In the genomic region with DNA sequence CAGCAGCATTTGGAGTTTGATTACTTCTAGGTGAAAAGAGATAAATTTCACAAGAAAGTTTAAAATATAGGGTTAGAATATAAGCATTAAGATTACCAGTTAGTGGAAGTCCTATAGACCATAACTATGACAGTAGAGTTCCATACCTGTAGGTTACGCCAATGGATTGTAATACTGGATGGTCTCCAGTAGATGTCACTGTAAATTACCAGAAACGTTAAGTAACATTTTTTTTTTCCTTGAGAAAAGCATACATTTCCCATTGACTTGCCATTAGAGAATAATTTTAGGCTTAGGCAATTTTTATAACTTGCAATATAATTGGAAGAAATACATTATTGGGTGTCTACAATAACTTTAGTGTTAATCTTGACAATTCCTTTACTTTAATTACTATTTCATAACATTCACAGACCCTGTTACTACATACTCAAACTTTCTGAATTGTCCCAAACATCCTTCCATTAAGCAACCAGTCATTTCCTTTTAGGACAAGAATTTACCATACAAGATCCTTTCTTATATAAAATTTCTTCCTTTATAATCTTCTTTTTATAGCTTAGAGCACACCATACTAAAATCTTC, we compare ENCODE assay signal across 8 cellular contexts.
A peak's percentile ranks its signal among the peaks of the same experiment; 100 is the strongest.
DNase-seq lines count a peak whose midpoint lies in the region; ATAC-seq, FAIRE-seq and TF ChIP-seq lines count a peak whose summit lies in the region.

No MANE protein-coding gene starts in this region.

- H4K20me1 ChIP-seq in MM.1S (ENCODE audit: insufficient read depth, low read length), result no peaks in the 10 kb centered on the region
- no peaks in the 10 kb centered on the region for H4K20me1 ChIP-seq in K562 (replicated peaks; ENCODE audit: control insufficient read depth, insufficient read depth, low read length)
- no peaks in the 10 kb centered on the region for H4K20me1 ChIP-seq in neural cell (ENCODE audit: insufficient read depth)

- H3K4me3 ChIP-seq in GM06990 (replicated peaks; ENCODE audit: low read depth, low read length), result no peak overlapping the region
- no peak overlapping the region for H3K4me3 ChIP-seq in MM.1S (ENCODE audit: low read length)
- no peak overlapping the region for H3K4me3 ChIP-seq in K562
- H3K4me3 ChIP-seq in neural cell (ENCODE audit: low read length), result no peak overlapping the region
- H3K4me3 ChIP-seq in CD4-positive, alpha-beta memory T cell (ENCODE audit: low read length in 2 of 2), result no peak overlapping the region

- H3K27ac Mint-ChIP-seq in CD4-positive, alpha-beta memory T cell, result peak overlapping the region in 1 of 7 donors; percentile 49

- peaks cover 0 to 3% (median 0%) of the 10 kb centered on the region in 8 donors for H3K9me3 Mint-ChIP-seq in CD4-positive, alpha-beta memory T cell

- no peak overlapping the region for H3K4me3 Mint-ChIP-seq in CD4-positive, alpha-beta memory T cell

- H3K9me2 ChIP-seq in MM.1S (replicated peaks; ENCODE audit: insufficient read depth, low read length) (no peaks in the 10 kb centered on the region), neural cell (ENCODE audit: insufficient read depth, low read length) (no peaks in the 10 kb centered on the region)

- WGBS in K562 (ENCODE audit: insufficient coverage, low coverage, missing lambda C conversion rate), result 0% methylated on average over 2 of the region's 2 CpGs

- H3K36me3 Mint-ChIP-seq in CD4-positive, alpha-beta memory T cell, result no peaks in the 10 kb centered on the region

- TF ChIP-seq EP300 in K562 (IDR thresholded peaks at IDR 0.05; ENCODE audit: low read length) (no peak), neural cell (conservative IDR thresholded peaks at IDR 0.05; ENCODE audit: poor library complexity, severe bottlenecking) (no peak)

- in situ Hi-C loops in K562 (cut with MboI), result no loop called here
- in situ Hi-C loops in G401 (cut with HindIII; ENCODE audit: low sequenced_read_pairs), result no loop called here

- no peak for TF ChIP-seq POLR2A in K562 (conservative IDR thresholded peaks at IDR 0.05)

- no peaks in the 10 kb centered on the region for H3K9me1 ChIP-seq in K562 (ENCODE audit: control insufficient read depth, insufficient read depth, low read length)

- peak; percentile 52 for FAIRE-seq in K562 (lab: Jason Lieb, UNC)

- H3K36me3 ChIP-seq in GM06990 (ENCODE audit: control insufficient read depth, insufficient read depth, low read length) (no peaks in the 10 kb centered on the region), MM.1S (replicated peaks; ENCODE audit: insufficient read depth, low read length) (no peaks in the 10 kb centered on the region), K562 (ENCODE audit: control insufficient read depth, insufficient read depth, low read length) (no peaks in the 10 kb centered on the region), neural cell (ENCODE audit: insufficient read depth, low read length) (no peaks in the 10 kb centered on the region)
- H3K36me3 ChIP-seq in CD4-positive, alpha-beta memory T cell (ENCODE audit: insufficient read depth, low read length), result no peaks in the 10 kb centered on the region

- ATAC-seq in GM21723 (IDR thresholded peaks at IDR 0.05; ENCODE audit: unreplicated experiment) (peak; percentile 67), K562 (0 out of 3 replicates have a peak, but pooled peaks have one; percentile 38)

- POLR2A ChIA-PET in K562 (lab: Yijun Ruan, JAX), result no interaction called here
- POLR2A ChIA-PET in CD4-positive, alpha-beta memory T cell (lab: Charles Lee; ENCODE audit: partially characterized antibody), result no interaction called here

- H3K79me2 ChIP-seq in MM.1S (ENCODE audit: low read length) (no peaks in the 10 kb centered on the region), K562 (ENCODE audit: control insufficient read depth, insufficient read depth, low read length) (no peaks in the 10 kb centered on the region), neural cell (replicated peaks; ENCODE audit: insufficient read depth, low read length) (no peaks in the 10 kb centered on the region)

- CTCF ChIA-PET in K562 (lab: Yijun Ruan, JAX; ENCODE audit: low intra/inter-chr PET ratio), result no interaction called here
- CTCF ChIA-PET in CD4-positive, alpha-beta memory T cell (lab: Charles Lee; ENCODE audit: partially characterized antibody), result no interaction called here

- intact Hi-C loops in K562 (cut with micrococcal nuclease), result no loop called here
- intact Hi-C loops in CD4-positive, alpha-beta memory T cell (cut with micrococcal nuclease), result no loop called here

- H3K9me3 ChIP-seq in MM.1S (replicated peaks; ENCODE audit: insufficient read depth, low read length), result no peaks in the 10 kb centered on the region
- H3K9me3 ChIP-seq in K562 (replicated peaks; ENCODE audit: control insufficient read depth, insufficient read depth, low read depth, low read length), result no peaks in the 10 kb centered on the region
- no peaks in the 10 kb centered on the region for H3K9me3 ChIP-seq in neural cell (ENCODE audit: low read length)
- H3K9me3 ChIP-seq in CD4-positive, alpha-beta memory T cell (ENCODE audit: control insufficient read depth in 1 of 2, low read length in 2 of 2), result no peaks in the 10 kb centered on the region

- DNase-seq in GM06990 (ENCODE audit: extremely low read depth, insufficient read length) (no peak), MM.1S (peak; percentile 40), K562 (ENCODE audit: extremely low read depth in 1 of 4, low spot score in 3 of 4) (peak; percentile 5 to 10 (median 8)), caudate nucleus (lab: John Stamatoyannopoulos, UW) (no peak), G401 (ENCODE audit: low spot score) (no peak)
- no peak for DNase-seq in CD4-positive, alpha-beta memory T cell

- no peak for TF ChIP-seq RAD21 in K562 (CRISPR knock-in tag; conservative IDR thresholded peaks at IDR 0.05 in 1 of 2, IDR thresholded peaks at IDR 0.05 in 1 of 2)
- TF ChIP-seq RAD21 in neural cell (conservative IDR thresholded peaks at IDR 0.05), result peak; percentile 43

- H3K27me3 ChIP-seq in GM06990 (replicated peaks; ENCODE audit: control insufficient read depth, insufficient read depth, low read length) (no peaks in the 10 kb centered on the region), MM.1S (replicated peaks; ENCODE audit: insufficient read depth, low read length) (no peaks in the 10 kb centered on the region), K562 (ENCODE audit: control insufficient read depth in 2 of 2, insufficient read depth in 2 of 2, low read length in 2 of 2) (no peaks in the 10 kb centered on the region), neural cell (ENCODE audit: insufficient read depth, low read depth, low read length) (no peaks in the 10 kb centered on the region)
- no peaks in the 10 kb centered on the region for H3K27me3 ChIP-seq in CD4-positive, alpha-beta memory T cell (ENCODE audit: insufficient read depth, low read length)

- no peak overlapping the region for H2AFZ ChIP-seq in MM.1S (ENCODE audit: low read length)
- no peak overlapping the region for H2AFZ ChIP-seq in K562 (ENCODE audit: low read depth, low read length)
- no peak overlapping the region for H2AFZ ChIP-seq in neural cell (ENCODE audit: low read depth, low read length)

- H3K27ac ChIP-seq in MM.1S (ENCODE audit: low read length) (no peak overlapping the region), K562 (ENCODE audit: extremely low read depth, low read depth, low read length) (no peak overlapping the region), neural cell (ENCODE audit: low read length) (no peak overlapping the region), caudate nucleus (ENCODE audit: low read depth, low read length) (no peak overlapping the region)
- no peak overlapping the region for H3K27ac ChIP-seq in CD4-positive, alpha-beta memory T cell (ENCODE audit: low read depth, low read length)

- no peaks in the 10 kb centered on the region for H3K4me1 Mint-ChIP-seq in CD4-positive, alpha-beta memory T cell

- H3K9ac ChIP-seq in MM.1S (ENCODE audit: low read length) (no peak overlapping the region), K562 (ENCODE audit: insufficient read depth in 1 of 2, low read depth in 2 of 2, low read length in 2 of 2) (no peak overlapping the region), neural cell (ENCODE audit: low read length) (no peak overlapping the region)

- TF ChIP-seq CTCF in GM06990 (IDR thresholded peaks at IDR 0.05; ENCODE audit: insufficient read depth, low read length, poor library complexity, severe bottlenecking) (peak; percentile 55), MM.1S (IDR thresholded peaks at IDR 0.05; ENCODE audit: low read length) (peak; percentile 67), K562 (IDR thresholded peaks at IDR 0.05 in 2 of 3, conservative IDR thresholded peaks at IDR 0.05 in 1 of 3; ENCODE audit: insufficient read depth in 2 of 3, low read depth in 1 of 3, low read length in 3 of 3) (peak in 1 of 3 experiments; percentile 35; a peak in 2 of 6 replicates), neural cell (IDR thresholded peaks at IDR 0.05; ENCODE audit: poor library complexity, severe bottlenecking) (peak; percentile 61)

- H3K4me2 ChIP-seq in MM.1S (ENCODE audit: low read depth, low read length) (no peak overlapping the region), K562 (ENCODE audit: insufficient read depth, low read length) (no peak overlapping the region), neural cell (ENCODE audit: low read length) (no peak overlapping the region)

- H3K27me3 Mint-ChIP-seq in CD4-positive, alpha-beta memory T cell, result no peaks in the 10 kb centered on the region

- no peaks in the 10 kb centered on the region for H3F3A ChIP-seq in MM.1S (ENCODE audit: insufficient read depth, low read length)
- H3F3A ChIP-seq in neural cell (ENCODE audit: insufficient read depth, low read length, poor library complexity, severe bottlenecking), result no peaks in the 10 kb centered on the region

- no TSS peak for BruUV-seq in K562 (replicated peaks; lab: Mats Ljungman, UMichigan)

- H3K4me1 ChIP-seq in MM.1S (ENCODE audit: low read length), result no peaks in the 10 kb centered on the region
- H3K4me1 ChIP-seq in K562 (replicated peaks in 1 of 2; ENCODE audit: control insufficient read depth in 2 of 2, insufficient read depth in 2 of 2, low read length in 2 of 2), result no peaks in the 10 kb centered on the region
- H3K4me1 ChIP-seq in CD4-positive, alpha-beta memory T cell (ENCODE audit: insufficient read depth, low read length), result no peaks in the 10 kb centered on the region

TF ChIP-seq in K562, 482 proteins besides CTCF, POLR2A, EP300 and RAD21:
- TF ChIP-seq STAG1 (CRISPR knock-in tag; IDR thresholded peaks at IDR 0.05; ENCODE audit: borderline replicate concordance) (no peak), HNRNPK (IDR thresholded peaks at IDR 0.05; ENCODE audit: low read depth, low read length, poor library complexity, severe bottlenecking) (no peak), ZNF384 (IDR thresholded peaks at IDR 0.05; ENCODE audit: low read depth, low read length) (peak; percentile 47; the same call in 1 of the 2 replicates)

Comparison
In these comparisons a context has a peak if more than half of its experiments do, and no peak if none do; other contexts are left out.
1. DNase-seq: peak in MM.1S (single experiment) and K562 (4 of 4); none in GM06990 (single experiment), caudate nucleus (0 of 61), CD4-positive, alpha-beta memory T cell (0 of 5) and G401 (single experiment).